Comparison of ENCODE assay signal across 1 cellular context in genomic region chr19:48203794-48204628, GRCh38.
TF ChIP-seq lines count a peak whose summit lies in the region.

No MANE protein-coding gene starts in this region.

TF ChIP-seq in HEK293, 187 proteins besides CTCF, POLR2A, EP300 and RAD21 (continued from another document and continues in another):
- TF ChIP-seq ZBTB49 (tag by site-specific recombination; IDR thresholded peaks at IDR 0.05; ENCODE audit: low read depth) (no peak), RBAK (tag by site-specific recombination; IDR thresholded peaks at IDR 0.05) (no peak), ZBTB7A (tag by site-specific recombination; IDR thresholded peaks at IDR 0.05; ENCODE audit: low read depth) (0 out of 2 replicates have a peak, but pooled peaks have one; percentile 34), ZNF830 (tag by site-specific recombination; IDR thresholded peaks at IDR 0.05; ENCODE audit: low read depth) (no peak), ZNF610 (tag by site-specific recombination; IDR thresholded peaks at IDR 0.05; ENCODE audit: borderline replicate concordance) (0 out of 2 replicates have a peak, but pooled peaks have one; percentile 56), ZNF274 (IDR thresholded peaks at IDR 0.05; ENCODE audit: low read length) (no peak), ZNF274 (tag by site-specific recombination; IDR thresholded peaks at IDR 0.05; ENCODE audit: borderline replicate concordance) (no peak), OVOL3 (tag by site-specific recombination; IDR thresholded peaks at IDR 0.05) (no peak), ZNF133 (tag by site-specific recombination; IDR thresholded peaks at IDR 0.05) (no peak; the same call in 1 of the 2 replicates), ZBTB6 (tag by site-specific recombination; IDR thresholded peaks at IDR 0.05) (no peak), SP7 (tag by site-specific recombination; IDR thresholded peaks at IDR 0.05) (no peak; the same call in 1 of the 2 replicates), REST (tag by site-specific recombination; IDR thresholded peaks at IDR 0.05) (no peak), ZFP37 (tag by site-specific recombination; IDR thresholded peaks at IDR 0.05) (no peak; the same call in 1 of the 2 replicates), ZNF701 (tag by site-specific recombination; IDR thresholded peaks at IDR 0.05) (no peak), ZNF19 (tag by site-specific recombination; IDR thresholded peaks at IDR 0.05; ENCODE audit: low read depth) (no peak), ZNF560 (tag by site-specific recombination; IDR thresholded peaks at IDR 0.05; ENCODE audit: borderline replicate concordance) (no peak), ZBTB11 (tag by site-specific recombination; conservative IDR thresholded peaks at IDR 0.05; ENCODE audit: low read depth) (0 out of 2 replicates have a peak, but pooled peaks have one; percentile 10), ZNF404 (tag by site-specific recombination; IDR thresholded peaks at IDR 0.05) (no peak), MYNN (tag by site-specific recombination; IDR thresholded peaks at IDR 0.05; ENCODE audit: borderline replicate concordance) (peak; percentile 93), ZNF266 (tag by site-specific recombination; IDR thresholded peaks at IDR 0.05; ENCODE audit: low read depth) (no peak), ZNF768 (tag by site-specific recombination; IDR thresholded peaks at IDR 0.05) (no peak), ZSCAN18 (tag by site-specific recombination; IDR thresholded peaks at IDR 0.05) (no peak), HIC1 (tag by site-specific recombination; IDR thresholded peaks at IDR 0.05) (no peak), ZNF596 (tag by site-specific recombination; IDR thresholded peaks at IDR 0.05) (no peak), FEZF1 (tag by site-specific recombination; IDR thresholded peaks at IDR 0.05) (no peak), ZNF112 (tag by site-specific recombination; IDR thresholded peaks at IDR 0.05) (no peak), ZNF416 (tag by site-specific recombination; IDR thresholded peaks at IDR 0.05) (no peak), ZNF248 (tag by site-specific recombination; IDR thresholded peaks at IDR 0.05) (no peak), ZBTB17 (tag by site-specific recombination; IDR thresholded peaks at IDR 0.05) (peak; percentile 94), SP2 (tag by site-specific recombination; IDR thresholded peaks at IDR 0.05) (peak; percentile 78), ZNF221 (tag by site-specific recombination; IDR thresholded peaks at IDR 0.05; ENCODE audit: borderline replicate concordance) (no peak), ZNF561 (tag by site-specific recombination; IDR thresholded peaks at IDR 0.05; ENCODE audit: borderline replicate concordance) (peak; percentile 48; the same call in 1 of the 2 replicates), ZNF391 (tag by site-specific recombination; IDR thresholded peaks at IDR 0.05; ENCODE audit: borderline replicate concordance, low read depth) (peak; percentile 59; the same call in 1 of the 2 replicates), ZNF341 (tag by site-specific recombination; IDR thresholded peaks at IDR 0.05; ENCODE audit: low read depth) (peak; percentile 49; the same call in 1 of the 2 replicates), REPIN1 (tag by site-specific recombination; IDR thresholded peaks at IDR 0.05; ENCODE audit: low read depth) (no peak)
- TF ChIP-seq, protein P1, sequence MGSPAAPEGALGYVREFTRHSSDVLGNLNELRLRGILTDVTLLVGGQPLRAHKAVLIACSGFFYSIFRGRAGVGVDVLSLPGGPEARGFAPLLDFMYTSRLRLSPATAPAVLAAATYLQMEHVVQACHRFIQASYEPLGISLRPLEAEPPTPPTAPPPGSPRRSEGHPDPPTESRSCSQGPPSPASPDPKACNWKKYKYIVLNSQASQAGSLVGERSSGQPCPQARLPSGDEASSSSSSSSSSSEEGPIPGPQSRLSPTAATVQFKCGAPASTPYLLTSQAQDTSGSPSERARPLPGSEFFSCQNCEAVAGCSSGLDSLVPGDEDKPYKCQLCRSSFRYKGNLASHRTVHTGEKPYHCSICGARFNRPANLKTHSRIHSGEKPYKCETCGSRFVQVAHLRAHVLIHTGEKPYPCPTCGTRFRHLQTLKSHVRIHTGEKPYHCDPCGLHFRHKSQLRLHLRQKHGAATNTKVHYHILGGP (tag by site-specific recombination; IDR thresholded peaks at IDR 0.05): no peak
- TF ChIP-seq, protein P2, sequence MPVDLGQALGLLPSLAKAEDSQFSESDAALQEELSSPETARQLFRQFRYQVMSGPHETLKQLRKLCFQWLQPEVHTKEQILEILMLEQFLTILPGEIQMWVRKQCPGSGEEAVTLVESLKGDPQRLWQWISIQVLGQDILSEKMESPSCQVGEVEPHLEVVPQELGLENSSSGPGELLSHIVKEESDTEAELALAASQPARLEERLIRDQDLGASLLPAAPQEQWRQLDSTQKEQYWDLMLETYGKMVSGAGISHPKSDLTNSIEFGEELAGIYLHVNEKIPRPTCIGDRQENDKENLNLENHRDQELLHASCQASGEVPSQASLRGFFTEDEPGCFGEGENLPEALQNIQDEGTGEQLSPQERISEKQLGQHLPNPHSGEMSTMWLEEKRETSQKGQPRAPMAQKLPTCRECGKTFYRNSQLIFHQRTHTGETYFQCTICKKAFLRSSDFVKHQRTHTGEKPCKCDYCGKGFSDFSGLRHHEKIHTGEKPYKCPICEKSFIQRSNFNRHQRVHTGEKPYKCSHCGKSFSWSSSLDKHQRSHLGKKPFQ (tag by site-specific recombination; IDR thresholded peaks at IDR 0.05): no peak
- TF ChIP-seq, protein P3, sequence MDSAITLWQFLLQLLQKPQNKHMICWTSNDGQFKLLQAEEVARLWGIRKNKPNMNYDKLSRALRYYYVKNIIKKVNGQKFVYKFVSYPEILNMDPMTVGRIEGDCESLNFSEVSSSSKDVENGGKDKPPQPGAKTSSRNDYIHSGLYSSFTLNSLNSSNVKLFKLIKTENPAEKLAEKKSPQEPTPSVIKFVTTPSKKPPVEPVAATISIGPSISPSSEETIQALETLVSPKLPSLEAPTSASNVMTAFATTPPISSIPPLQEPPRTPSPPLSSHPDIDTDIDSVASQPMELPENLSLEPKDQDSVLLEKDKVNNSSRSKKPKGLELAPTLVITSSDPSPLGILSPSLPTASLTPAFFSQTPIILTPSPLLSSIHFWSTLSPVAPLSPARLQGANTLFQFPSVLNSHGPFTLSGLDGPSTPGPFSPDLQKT (IDR thresholded peaks at IDR 0.05; ENCODE audit: borderline replicate concordance, low read depth, low read length): no peak
